In the genomic region with DNA sequence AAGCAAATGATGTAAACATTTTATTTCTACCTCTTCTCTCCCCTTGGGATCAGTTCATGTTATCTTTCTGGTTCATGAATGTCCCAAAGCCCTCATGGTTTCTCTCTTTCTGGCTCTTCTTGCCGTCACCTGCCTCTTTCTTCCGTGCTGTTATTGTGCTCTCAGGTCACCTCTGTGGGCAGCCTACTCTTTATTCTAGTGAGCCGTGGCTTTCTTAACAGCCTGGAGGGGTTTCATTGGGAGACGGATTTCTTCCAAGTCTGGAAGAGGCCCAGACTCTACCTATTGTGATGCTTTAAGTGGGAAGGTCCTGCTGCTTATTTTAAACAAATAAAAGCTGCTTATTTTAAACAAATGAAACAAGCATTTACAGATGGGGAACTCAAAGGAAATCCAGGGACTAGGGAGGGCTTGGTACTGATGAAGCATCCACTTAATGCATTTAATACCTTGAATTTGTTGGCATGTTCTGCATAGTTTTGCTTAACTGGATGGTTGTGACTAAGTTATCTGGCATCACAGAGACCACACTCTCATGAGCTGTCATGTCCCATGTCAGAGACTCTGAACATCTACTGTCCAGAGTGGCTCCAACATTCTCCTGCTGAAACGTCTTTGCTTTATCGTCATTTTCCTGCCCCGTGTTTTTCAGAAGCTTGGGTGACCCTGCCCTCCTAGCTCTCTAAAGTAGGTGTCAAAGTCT, we compare ENCODE assay signal across 15 cellular contexts.
"Had no signal": no experiment of that assay in that cellular context is flagged by ENCODE, and none has a peak within 500 bp of the region (broad histone marks: within the 10 kb centered on the region; RNA-seq: fewer than 3 reads in every experiment).

No MANE protein-coding gene starts in this region.

- H3K36me3 Mint-ChIP-seq: activated naive CD4-positive, alpha-beta T cell treated with anti-CD3 and anti-CD28 coated beads, Interleukin-2, amount 10 ng/mL, durations not matched to agents 7 days and 5 days; naive B cell had no signal

- DNase-seq: activated CD4-positive, alpha-beta T cell treated with anti-CD3 and anti-CD28 coated beads, Interleukin-2, amount 50 U/mL, for 1 hour; activated naive CD4-positive, alpha-beta T cell treated with anti-CD3 and anti-CD28 coated beads, Interleukin-2, amount 10 ng/mL, durations not matched to agents 7 days and 5 days; foreskin fibroblast; glutamatergic neuron; left colon; naive B cell; retina; stimulated activated CD4-positive, alpha-beta T cell treated with anti-CD3 and anti-CD28 coated beads, Interleukin-15, amount 100 ng/mL, for 24 hours; stimulated activated CD4-positive, alpha-beta T cell treated with anti-CD3 and anti-CD28 coated beads, Interleukin-4, amount 100 ng/mL, for 4 hours; stomach had no signal

- H3K4me3 Mint-ChIP-seq: activated naive CD4-positive, alpha-beta T cell treated with anti-CD3 and anti-CD28 coated beads, Interleukin-2, amount 10 ng/mL, durations not matched to agents 7 days and 5 days; naive B cell had no signal

- H3K4me1 ChIP-seq: breast epithelium, esophagus muscularis mucosa, stomach had no signal

- H3K9me3 ChIP-seq: breast epithelium, esophagus muscularis mucosa, neutrophil, thoracic aorta had no signal

- H3K27me3 ChIP-seq: breast epithelium, neutrophil had no signal

- H3K4me1 Mint-ChIP-seq: activated naive CD4-positive, alpha-beta T cell treated with anti-CD3 and anti-CD28 coated beads, Interleukin-2, amount 10 ng/mL, durations not matched to agents 7 days and 5 days; naive B cell had no signal

- H3K36me3 ChIP-seq: breast epithelium, esophagus muscularis mucosa, neutrophil, stomach, thoracic aorta had no signal

- H3K27ac ChIP-seq: breast epithelium, esophagus muscularis mucosa, neutrophil, stomach, thoracic aorta had no signal

- H3K27ac Mint-ChIP-seq: activated naive CD4-positive, alpha-beta T cell treated with anti-CD3 and anti-CD28 coated beads, Interleukin-2, amount 10 ng/mL, durations not matched to agents 7 days and 5 days; activated T-helper 2 cell treated with anti-CD3 and anti-CD28 coated beads, Interferon-gamma antibody, Interleukin-2, Interleukin-4, amounts not matched to agents 10 μg/mL and 5 μg/mL and 100 μg/mL, durations not matched to agents 14 hours and 24 hours and 36 hours had no signal

- ATAC-seq: left colon had no signal

- H3K4me3 ChIP-seq: breast epithelium, esophagus muscularis mucosa, stomach, thoracic aorta had no signal

- H3K27me3 Mint-ChIP-seq: activated naive CD4-positive, alpha-beta T cell treated with anti-CD3 and anti-CD28 coated beads, Interleukin-2, amount 10 ng/mL, durations not matched to agents 7 days and 5 days; naive B cell had no signal
